Comparison of ENCODE assay signal across 29 cellular contexts in genomic region chr12:96606134-96606533, GRCh38.
"Had no signal": no experiment of that assay in that cellular context is flagged by ENCODE, and none has a peak within 500 bp of the region (broad histone marks: within the 10 kb centered on the region; RNA-seq: fewer than 3 reads in every experiment).

No MANE protein-coding gene starts in this region.

- H3K4me3 ChIP-seq: adrenal gland, ascending aorta, body of pancreas, breast epithelium, cardiac muscle cell had no signal

- ATAC-seq: activated naive CD4-positive, alpha-beta T cell treated with anti-CD3 and anti-CD28 coated beads, Interleukin-2, amount 50 U/mL, for 72 hours; activated naive CD8-positive, alpha-beta T cell treated with anti-CD3 and anti-CD28 coated beads, Interleukin-2, amount 50 U/mL, for 24 hours; activated T-cell treated with anti-CD3 and anti-CD28 coated beads, Interleukin-2, amount 50 U/mL, for 4 hours; activated T-cell treated with anti-CD3 and anti-CD28 coated beads, Interleukin-2, amount 50 U/mL, for 72 hours; activated T-helper 17 cell treated with anti-CD3 and anti-CD28 coated beads, Interleukin-2, amount 50 U/mL, for 72 hours; body of pancreas had no signal

- H3K36me3 ChIP-seq: adrenal gland, ascending aorta, brain microvascular endothelial cell, breast epithelium, cardiac muscle cell had no signal

- H3K27me3 ChIP-seq: adrenal gland, ascending aorta, body of pancreas, brain microvascular endothelial cell, breast epithelium, cardiac muscle cell had no signal

- H3K9me3 ChIP-seq: adrenal gland, ascending aorta, breast epithelium had no signal

- H3K4me1 ChIP-seq: adrenal gland, ascending aorta, body of pancreas, breast epithelium had no signal

- H3K27ac ChIP-seq: adrenal gland, ascending aorta, body of pancreas, brain microvascular endothelial cell, breast epithelium, cardiac muscle cell had no signal

- DNase-seq: activated effector memory CD4-positive, alpha-beta T cell treated with anti-CD3 and anti-CD28 coated beads, Interleukin-2, amount 50 U/mL, for 16 hours; activated effector memory CD4-positive, alpha-beta T cell treated with Interleukin-2 at 50 U/mL for 16 hours; activated gamma-delta T cell; activated gamma-delta T cell treated with Interleukin-2 at 50 U/mL for 16 hours; activated naive CD4-positive, alpha-beta T cell; activated naive CD4-positive, alpha-beta T cell treated with anti-CD3 and anti-CD28 coated beads for 36 hours; activated naive CD4-positive, alpha-beta T cell treated with anti-CD3 and anti-CD28 coated beads, Interleukin-2, amount 10 ng/mL, durations not matched to agents 7 days and 5 days; activated naive CD4-positive, alpha-beta T cell treated with anti-CD3 and anti-CD28 coated beads, Interleukin-2, amount 50 U/mL, for 16 hours; activated naive CD4-positive, alpha-beta T cell treated with Interleukin-2 at 50 U/mL for 16 hours; activated naive CD8-positive, alpha-beta T cell treated with anti-CD3 and anti-CD28 coated beads for 36 hours; activated naive CD8-positive, alpha-beta T cell treated with anti-CD3 and anti-CD28 coated beads, Interleukin-2, amount 10 ng/mL, durations not matched to agents 7 days and 5 days; activated naive CD8-positive, alpha-beta T cell treated with anti-CD3 and anti-CD28 coated beads, Interleukin-2, amount 50 U/mL, for 24 hours; activated T-cell treated with anti-CD3 and anti-CD28 coated beads, Interleukin-2, amount 50 U/mL, for 24 hours; activated T-cell treated with anti-CD3 and anti-CD28 coated beads, Interleukin-2, amount 50 U/mL, for 4 hours; activated T-cell treated with anti-CD3 and anti-CD28 coated beads, Interleukin-2, amount 50 U/mL, for 48 hours; activated T-cell treated with anti-CD3 and anti-CD28 coated beads, Interleukin-2, amount 50 U/mL, for 72 hours; adrenal gland; amniotic stem cell; amygdala; aorta; body of pancreas; brain microvascular endothelial cell; central memory CD4-positive, alpha-beta T cell; cerebellar nuclear complex had no signal
